1 cellular context compared by ENCODE assay signal in genomic region chr6:105805581-105806023, GRCh38.
TF ChIP-seq lines count a peak whose summit lies in the region.

No MANE protein-coding gene starts in this region.

TF ChIP-seq in K562, 482 proteins besides CTCF, POLR2A, EP300 and RAD21 (continued from another document and continues in another):
- TF ChIP-seq ESRRA (IDR thresholded peaks at IDR 0.05; ENCODE audit: borderline replicate concordance, low read depth) (peak; percentile 91), GTF3C2 (IDR thresholded peaks at IDR 0.05; ENCODE audit: borderline replicate concordance, extremely low read depth, insufficient read length) (no peak), CBX2 (IDR thresholded peaks at IDR 0.05; ENCODE audit: insufficient read depth, low read length, poor library complexity, severe bottlenecking) (no peak), KHSRP (IDR thresholded peaks at IDR 0.05) (no peak), ZNF431 (CRISPR knock-in tag; IDR thresholded peaks at IDR 0.05) (no peak), C11orf30 (IDR thresholded peaks at IDR 0.05; ENCODE audit: low read depth) (no peak), CBX5 (IDR thresholded peaks at IDR 0.05; ENCODE audit: borderline replicate concordance, low read depth) (no peak), ZKSCAN8 (CRISPR knock-in tag; IDR thresholded peaks at IDR 0.05) (peak; percentile 46; the same call in 1 of the 2 replicates), RNF219 (CRISPR knock-in tag; IDR thresholded peaks at IDR 0.05) (no peak), ZNF124 (CRISPR knock-in tag; IDR thresholded peaks at IDR 0.05) (no peak), ATF7 (IDR thresholded peaks at IDR 0.05) (peak; percentile 45; the same call in 1 of the 2 replicates), ATF1 (CRISPR knock-in tag; IDR thresholded peaks at IDR 0.05) (no peak), ATF1 (tag; IDR thresholded peaks at IDR 0.05) (peak; percentile 31; the same call in 1 of the 2 replicates), NCOA6 (IDR thresholded peaks at IDR 0.05) (no peak), NR0B1 (IDR thresholded peaks at IDR 0.05; ENCODE audit: partially characterized antibody) (no peak), ZFP30 (CRISPR knock-in tag; IDR thresholded peaks at IDR 0.05; ENCODE audit: borderline replicate concordance) (no peak; the same call in 1 of the 2 replicates), MED1 (CRISPR knock-in tag; IDR thresholded peaks at IDR 0.05; ENCODE audit: borderline replicate concordance) (no peak), HNRNPUL1 (IDR thresholded peaks at IDR 0.05; ENCODE audit: low read length) (no peak), ZNF24 (IDR thresholded peaks at IDR 0.05) (no peak), IRF1 (CRISPR knock-in tag; IDR thresholded peaks at IDR 0.05; ENCODE audit: borderline replicate concordance) (no peak), PKNOX1 (IDR thresholded peaks at IDR 0.05) (peak; percentile 83), ZNF830 (CRISPR knock-in tag; IDR thresholded peaks at IDR 0.05) (no peak), RBFOX2 (IDR thresholded peaks at IDR 0.05; ENCODE audit: low read depth, low read length) (no peak), BMI1 (IDR thresholded peaks at IDR 0.05; ENCODE audit: low read length) (no peak), UBTF (IDR thresholded peaks at IDR 0.05; ENCODE audit: borderline replicate concordance in 1 of 2, low read depth in 2 of 2, low read length in 2 of 2) (no peak), ATF3 (IDR thresholded peaks at IDR 0.05) (peak; percentile 91), ATF3 (CRISPR knock-in tag; conservative IDR thresholded peaks at IDR 0.05) (no peak), FOXM1 (IDR thresholded peaks at IDR 0.05; ENCODE audit: low read depth) (no peak), FOXM1 (CRISPR knock-in tag; IDR thresholded peaks at IDR 0.05; ENCODE audit: low read depth) (no peak), KDM5B (IDR thresholded peaks at IDR 0.05; ENCODE audit: insufficient replicate concordance, low read depth, low read length) (no peak), THRB (CRISPR knock-in tag; conservative IDR thresholded peaks at IDR 0.05) (0 out of 2 replicates have a peak, but pooled peaks have one; percentile 24), FOXP1 (CRISPR knock-in tag; IDR thresholded peaks at IDR 0.05) (no peak), HBP1 (CRISPR knock-in tag; IDR thresholded peaks at IDR 0.05) (no peak), ZNF449 (CRISPR knock-in tag; IDR thresholded peaks at IDR 0.05) (no peak), TRIM25 (IDR thresholded peaks at IDR 0.05; ENCODE audit: borderline replicate concordance) (no peak), HMBOX1 (IDR thresholded peaks at IDR 0.05) (no peak), SRSF1 (IDR thresholded peaks at IDR 0.05; ENCODE audit: low read depth, low read length) (no peak)
